ENCODE assay signal across 20 cellular contexts in genomic region chr12:11834925-11835324, GRCh38.
DNase-seq lines count a peak whose midpoint lies in the region; ATAC-seq and TF ChIP-seq lines count a peak whose summit lies in the region.
"Had no signal": no experiment of that assay in that cellular context is flagged by ENCODE, and none has a peak within 500 bp of the region (broad histone marks: within the 10 kb centered on the region; RNA-seq: fewer than 3 reads in every experiment).

No MANE protein-coding gene starts in this region.

- no peak for TF ChIP-seq POLR2A in adrenal gland (IDR thresholded peaks at IDR 0.05)

- H3K27ac Mint-ChIP-seq in T-helper 1 cell treated with Interleukin-12 subunit alpha and Interleukin-12 subunit beta and Interleukin-4 antibody, amounts not matched to agents 30 μg/mL and 1 μg/mL, for 36 hours = no peak overlapping the region
- H3K27ac Mint-ChIP-seq in progenitor cell of endocrine pancreas = peak overlapping the region; percentile 69

- intact Hi-C loops in adrenal gland (cut with DNase I) = no loop called here

- no peak for TF ChIP-seq CTCF in adrenal gland (IDR thresholded peaks at IDR 0.05)
- TF ChIP-seq CTCF in progenitor cell of endocrine pancreas (IDR thresholded peaks at IDR 0.05; ENCODE audit: unreplicated experiment) = no peak
- TF ChIP-seq CTCF in brain microvascular endothelial cell (IDR thresholded peaks at IDR 0.05; ENCODE audit: low read depth, low read length, missing control alignments) = no peak

- H3K4me1 Mint-ChIP-seq in T-helper 1 cell treated with Interleukin-12 subunit alpha and Interleukin-12 subunit beta and Interleukin-4 antibody, amounts not matched to agents 30 μg/mL and 1 μg/mL, for 36 hours (ENCODE audit: low read depth) = peaks cover 63% of the 10 kb centered on the region
- H3K4me1 Mint-ChIP-seq in progenitor cell of endocrine pancreas (ENCODE audit: low read depth) = peaks cover 38% of the 10 kb centered on the region

- H3K4me3 ChIP-seq in adrenal gland (no peak overlapping the region), brain microvascular endothelial cell (ENCODE audit: low read depth, low read length) (no peak overlapping the region)
- H3K4me3 ChIP-seq: cardiac muscle cell, SK-N-MC, tibial nerve had no signal

- H3K4me3 Mint-ChIP-seq in T-helper 1 cell treated with Interleukin-12 subunit alpha and Interleukin-12 subunit beta and Interleukin-4 antibody, amounts not matched to agents 30 μg/mL and 1 μg/mL, for 36 hours = peak overlapping the region; percentile 3
- no peak overlapping the region for H3K4me3 Mint-ChIP-seq in progenitor cell of endocrine pancreas (ENCODE audit: low read depth)
- H3K4me3 Mint-ChIP-seq: CD4-positive, CD25-positive, alpha-beta regulatory T cell; effector memory CD8-positive, alpha-beta T cell; neural crest cell had no signal

- H3K36me3 ChIP-seq in adrenal gland (replicated peaks in 1 of 2) (no peaks in the 10 kb centered on the region), brain microvascular endothelial cell (replicated peaks) (no peaks in the 10 kb centered on the region)
- H3K36me3 ChIP-seq: cardiac muscle cell had no signal

- no peaks in the 10 kb centered on the region for H3K27me3 Mint-ChIP-seq in T-helper 1 cell treated with Interleukin-12 subunit alpha and Interleukin-12 subunit beta and Interleukin-4 antibody, amounts not matched to agents 30 μg/mL and 1 μg/mL, for 36 hours (ENCODE audit: low read depth)
- no peaks in the 10 kb centered on the region for H3K27me3 Mint-ChIP-seq in progenitor cell of endocrine pancreas
- H3K27me3 Mint-ChIP-seq: CD4-positive, CD25-positive, alpha-beta regulatory T cell; effector memory CD8-positive, alpha-beta T cell had no signal

- peaks cover 48 to 96% of the 10 kb centered on the region in 2 donors for H3K4me1 ChIP-seq in adrenal gland (replicated peaks in 1 of 2)

- H3K27ac ChIP-seq in adrenal gland = peak overlapping the region; percentile 15 to 88 (median 58)
- H3K27ac ChIP-seq in brain microvascular endothelial cell = no peak overlapping the region
- H3K27ac ChIP-seq: cardiac muscle cell, SK-N-MC had no signal

- H3K27me3 ChIP-seq in adrenal gland = no peaks in the 10 kb centered on the region
- no peaks in the 10 kb centered on the region for H3K27me3 ChIP-seq in brain microvascular endothelial cell (replicated peaks)
- H3K27me3 ChIP-seq: cardiac muscle cell, tibial nerve had no signal

- 65 to 72% (median 67%) methylated on average over 3 of the region's 3 CpGs for WGBS in adrenal gland, 4 donors

- peaks cover 49% of the 10 kb centered on the region for H3K36me3 Mint-ChIP-seq in T-helper 1 cell treated with Interleukin-12 subunit alpha and Interleukin-12 subunit beta and Interleukin-4 antibody, amounts not matched to agents 30 μg/mL and 1 μg/mL, for 36 hours (ENCODE audit: low read depth)
- peaks cover 12% of the 10 kb centered on the region for H3K36me3 Mint-ChIP-seq in progenitor cell of endocrine pancreas (ENCODE audit: insufficient read depth)

- DNase-seq in T-helper 1 cell = no peak
- peak; percentile 32 for DNase-seq in GM03348 (ENCODE audit: low spot score)
- no peak for DNase-seq in adrenal gland
- DNase-seq in progenitor cell of endocrine pancreas (ENCODE audit: low spot score, unreplicated experiment) = no peak
- DNase-seq in brain microvascular endothelial cell = no peak
- no peak for DNase-seq in SW 1271 (lab: John Stamatoyannopoulos, UW)
- DNase-seq: 8988T; activated CD8-positive, alpha-beta memory T cell treated with anti-CD3 and anti-CD28 coated beads for 24 hours; activated naive CD4-positive, alpha-beta T cell; CD4-positive, CD25-positive, alpha-beta regulatory T cell; effector memory CD8-positive, alpha-beta T cell; NCI-H510A; retina; stimulated activated CD4-positive, alpha-beta T cell treated with anti-CD3 and anti-CD28 coated beads, Interleukin-2, amount 100 ng/mL, for 48 hours had no signal

- no peak for ATAC-seq in GM18873 (IDR thresholded peaks at IDR 0.05; ENCODE audit: low FRiP score, unreplicated experiment)
- ATAC-seq: effector memory CD8-positive, alpha-beta T cell had no signal

- no peaks in the 10 kb centered on the region for H3K9me3 ChIP-seq in adrenal gland (replicated peaks in 1 of 3)
- H3K9me3 ChIP-seq: tibial nerve had no signal

- H3K9me3 Mint-ChIP-seq in T-helper 1 cell treated with Interleukin-12 subunit alpha and Interleukin-12 subunit beta and Interleukin-4 antibody, amounts not matched to agents 30 μg/mL and 1 μg/mL, for 36 hours = no peaks in the 10 kb centered on the region
- no peaks in the 10 kb centered on the region for H3K9me3 Mint-ChIP-seq in progenitor cell of endocrine pancreas (ENCODE audit: low read depth)
- H3K9me3 Mint-ChIP-seq: CD4-positive, CD25-positive, alpha-beta regulatory T cell; effector memory CD8-positive, alpha-beta T cell; neural crest cell had no signal

- in situ Hi-C loops in brain microvascular endothelial cell (cut with HindIII; ENCODE audit: low pct_ligation_motif_present, low sequenced_read_pairs) = no loop called here
